Comparison of ENCODE assay signal across 9 cellular contexts in genomic region chr1:61226791-61227567, GRCh38.
DNase-seq lines count a peak whose midpoint lies in the region; ATAC-seq lines count a peak whose summit lies in the region.
"Had no signal": no experiment of that assay in that cellular context is flagged by ENCODE, and none has a peak within 500 bp of the region (broad histone marks: within the 10 kb centered on the region; RNA-seq: fewer than 3 reads in every experiment).

No MANE protein-coding gene starts in this region.

- H3K27me3 Mint-ChIP-seq in activated CD4-positive, alpha-beta T cell treated with anti-CD3 and anti-CD28 coated beads, Interleukin-2, amount 10 ng/mL, durations not matched to agents 7 days and 5 days = peaks cover 5% of the 10 kb centered on the region
- peaks cover 3% of the 10 kb centered on the region for H3K27me3 Mint-ChIP-seq in activated CD4-positive, alpha-beta memory T cell treated with anti-CD3 and anti-CD28 coated beads for 36 hours

- H3K9me3 Mint-ChIP-seq in activated CD4-positive, alpha-beta T cell treated with anti-CD3 and anti-CD28 coated beads, Interleukin-2, amount 10 ng/mL, durations not matched to agents 7 days and 5 days = no peaks in the 10 kb centered on the region
- no peaks in the 10 kb centered on the region for H3K9me3 Mint-ChIP-seq in activated CD4-positive, alpha-beta memory T cell treated with anti-CD3 and anti-CD28 coated beads for 36 hours
- H3K9me3 Mint-ChIP-seq: CD4-positive, alpha-beta T cell had no signal

- POLR2A ChIA-PET in activated CD4-positive, alpha-beta T cell treated with anti-CD3 and anti-CD28 coated beads, Interleukin-2, amount 10 ng/mL, durations not matched to agents 7 days and 5 days (lab: Charles Lee) = no interaction called here
- POLR2A ChIA-PET in activated CD4-positive, alpha-beta memory T cell treated with anti-CD3 and anti-CD28 coated beads for 36 hours (lab: Charles Lee) = no interaction called here

- peak overlapping the region; percentile 20 for H3K27ac ChIP-seq in muscle layer of duodenum (ENCODE audit: low read length)

- peaks cover 15 to 21% of the 10 kb centered on the region in 2 donors for H3K4me1 ChIP-seq in muscle layer of duodenum (ENCODE audit: control insufficient read depth in 1 of 2, insufficient read depth in 2 of 2, low read length in 2 of 2)

- no peaks in the 10 kb centered on the region for H3K9me3 ChIP-seq in muscle layer of duodenum (ENCODE audit: control insufficient read depth in 1 of 2, low read length in 2 of 2)

- CTCF ChIA-PET in activated CD4-positive, alpha-beta T cell treated with anti-CD3 and anti-CD28 coated beads, Interleukin-2, amount 10 ng/mL, durations not matched to agents 7 days and 5 days (lab: Charles Lee) = no interaction called here
- CTCF ChIA-PET in activated CD4-positive, alpha-beta memory T cell treated with anti-CD3 and anti-CD28 coated beads for 36 hours (lab: Charles Lee) = interaction anchor here (1.1 kb wide), 1 partner anchor 361 kb away, joined by 3 read pairs; no protein-coding TSS in a partner anchor

- H3K4me3 Mint-ChIP-seq in activated CD4-positive, alpha-beta T cell treated with anti-CD3 and anti-CD28 coated beads, Interleukin-2, amount 10 ng/mL, durations not matched to agents 7 days and 5 days = no peak overlapping the region
- H3K4me3 Mint-ChIP-seq in activated CD4-positive, alpha-beta memory T cell treated with anti-CD3 and anti-CD28 coated beads for 36 hours = no peak overlapping the region
- H3K4me3 Mint-ChIP-seq: CD4-positive, alpha-beta T cell had no signal

- DNase-seq in DMS 273 (lab: John Stamatoyannopoulos, UW; ENCODE audit: unreplicated experiment) = peak; percentile 98
- peak; percentile 66 for DNase-seq in NCI-H2107 treated with DMSO at 0.1 percent for 48 hours (lab: John Stamatoyannopoulos, UW; ENCODE audit: unreplicated experiment)
- DNase-seq in cerebellar nuclear complex (lab: John Stamatoyannopoulos, UW) = peak; percentile 59 to 81
- no peak for DNase-seq in activated CD4-positive, alpha-beta T cell treated with anti-CD3 and anti-CD28 coated beads, Interleukin-2, amount 10 ng/mL, durations not matched to agents 7 days and 5 days
- no peak for DNase-seq in activated CD4-positive, alpha-beta memory T cell treated with anti-CD3 and anti-CD28 coated beads for 36 hours
- DNase-seq: CD4-positive, alpha-beta T cell had no signal

- peak overlapping the region; percentile 23 to 26 for H3K4me3 ChIP-seq in muscle layer of duodenum (ENCODE audit: low read depth in 1 of 2, low read length in 2 of 2)

- H3K36me3 Mint-ChIP-seq in activated CD4-positive, alpha-beta T cell treated with anti-CD3 and anti-CD28 coated beads, Interleukin-2, amount 10 ng/mL, durations not matched to agents 7 days and 5 days (ENCODE audit: low read depth) = no peaks in the 10 kb centered on the region
- no peaks in the 10 kb centered on the region for H3K36me3 Mint-ChIP-seq in activated CD4-positive, alpha-beta memory T cell treated with anti-CD3 and anti-CD28 coated beads for 36 hours

- intact Hi-C loops in activated CD4-positive, alpha-beta memory T cell treated with anti-CD3 and anti-CD28 coated beads for 36 hours (cut with micrococcal nuclease) = no loop called here

- no peak overlapping the region for H3K27ac Mint-ChIP-seq in activated CD4-positive, alpha-beta T cell treated with anti-CD3 and anti-CD28 coated beads, Interleukin-2, amount 10 ng/mL, durations not matched to agents 7 days and 5 days
- H3K27ac Mint-ChIP-seq in activated CD4-positive, alpha-beta memory T cell treated with anti-CD3 and anti-CD28 coated beads for 36 hours = no peak overlapping the region
- H3K27ac Mint-ChIP-seq: CD4-positive, alpha-beta T cell had no signal

- ATAC-seq in GM21786 (IDR thresholded peaks at IDR 0.05; ENCODE audit: unreplicated experiment) (no peak), HG02610 (IDR thresholded peaks at IDR 0.05; ENCODE audit: unreplicated experiment) (no peak)

- no peaks in the 10 kb centered on the region for H3K4me1 Mint-ChIP-seq in activated CD4-positive, alpha-beta T cell treated with anti-CD3 and anti-CD28 coated beads, Interleukin-2, amount 10 ng/mL, durations not matched to agents 7 days and 5 days
- no peaks in the 10 kb centered on the region for H3K4me1 Mint-ChIP-seq in activated CD4-positive, alpha-beta memory T cell treated with anti-CD3 and anti-CD28 coated beads for 36 hours (ENCODE audit: low read depth)

- no peaks in the 10 kb centered on the region for H3K27me3 ChIP-seq in muscle layer of duodenum (ENCODE audit: low read depth, low read length)

- H3K36me3 ChIP-seq in muscle layer of duodenum (ENCODE audit: control insufficient read depth in 1 of 2, insufficient read depth in 2 of 2, low read length in 2 of 2) = no peaks in the 10 kb centered on the region

Comparison
In these comparisons a context has a peak if more than half of its experiments do, and no peak if none do; other contexts are left out.
1. DNase-seq: peak in DMS 273 (single experiment), NCI-H2107 treated with DMSO at 0.1 percent for 48 hours (single experiment) and cerebellar nuclear complex (2 of 2); none in activated CD4-positive, alpha-beta T cell treated with anti-CD3 and anti-CD28 coated beads, Interleukin-2, amount 10 ng/mL, durations not matched to agents 7 days and 5 days (single experiment) and activated CD4-positive, alpha-beta memory T cell treated with anti-CD3 and anti-CD28 coated beads for 36 hours (single experiment).